ENCODE assay signal across 8 cellular contexts in the genomic region with DNA sequence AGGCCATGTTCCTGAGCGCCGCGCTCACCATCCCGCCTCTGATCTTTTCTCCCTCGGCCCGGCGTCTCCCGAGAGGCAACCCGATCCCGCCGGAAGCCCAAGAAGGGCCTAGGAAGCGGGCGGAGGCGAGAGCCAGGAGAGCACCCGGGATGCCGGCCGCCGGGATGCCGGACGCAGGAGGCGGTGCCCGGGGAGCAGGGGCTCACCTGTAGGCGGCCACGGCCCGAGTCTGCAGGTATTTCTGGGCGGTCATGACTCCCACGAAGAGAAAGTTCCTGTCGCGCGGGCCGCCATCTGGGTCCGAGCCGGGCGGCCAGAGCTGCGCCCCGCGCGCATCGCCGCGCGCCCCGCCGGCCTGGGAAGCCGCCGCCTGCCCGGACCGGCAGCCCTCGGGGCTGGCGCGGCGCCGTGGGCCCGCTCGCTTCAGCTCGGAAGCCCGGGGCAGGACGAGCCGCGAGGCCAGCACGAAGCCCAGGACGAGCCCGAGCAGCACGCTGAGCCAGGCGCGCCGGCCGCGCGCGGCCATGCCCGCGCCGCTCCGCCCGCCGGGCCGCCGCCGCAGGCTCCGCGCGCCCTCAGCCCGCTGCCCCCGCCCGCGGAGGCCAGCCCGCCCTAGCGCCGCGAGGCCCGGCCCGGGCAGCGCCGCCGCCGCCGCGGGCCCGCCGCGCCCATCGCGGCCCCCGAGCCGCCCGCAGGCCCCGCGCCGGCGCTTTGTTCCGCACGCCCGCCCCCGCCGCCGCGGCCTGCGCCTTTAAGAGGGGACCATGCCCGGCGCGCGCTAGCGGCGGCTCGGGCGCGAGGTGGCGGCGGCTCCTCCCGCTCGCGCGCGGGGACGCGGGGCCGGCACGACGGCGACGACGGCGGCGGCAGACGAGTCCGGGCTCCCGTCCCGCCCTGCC. TPM values are rescaled to one million over a fixed set of nuclear protein-coding genes. Genes with fewer than 3 reads are reported as not detected.
DNase-seq lines count a peak whose midpoint lies in the region; ATAC-seq and TF ChIP-seq lines count a peak whose summit lies in the region.

No MANE protein-coding gene starts in this region.

- H3K27me3 ChIP-seq in iPS-18a (ENCODE audit: control insufficient read depth, insufficient read depth, low read length) (peaks cover 11% of the 10 kb centered on the region), smooth muscle cell (ENCODE audit: low read depth) (no peaks in the 10 kb centered on the region)

- ATAC-seq in GM18520 (IDR thresholded peaks at IDR 0.05; ENCODE audit: unreplicated experiment), result peak; percentile 23
- peak; percentile 38 for ATAC-seq in HG03045 (IDR thresholded peaks at IDR 0.05; ENCODE audit: unreplicated experiment)

- H3K79me2 ChIP-seq in OCI-LY7 (ENCODE audit: insufficient read depth, low read depth, low read length), result no peaks in the 10 kb centered on the region
- peaks cover 74% of the 10 kb centered on the region for H3K79me2 ChIP-seq in smooth muscle cell (ENCODE audit: low read depth)

- CTCF ChIA-PET in OCI-LY7 (lab: Charles Lee; ENCODE audit: unreplicated experiment), result no interaction called here

- H3K4me1 ChIP-seq in OCI-LY7 (ENCODE audit: insufficient read depth, low read length, poor library complexity, severe bottlenecking) (peaks cover 19% of the 10 kb centered on the region), iPS-18a (ENCODE audit: control insufficient read depth, low read depth, low read length) (peaks cover 20% of the 10 kb centered on the region), smooth muscle cell (ENCODE audit: low read depth) (peaks cover 38% of the 10 kb centered on the region)

- H2AFZ ChIP-seq in OCI-LY7 (ENCODE audit: low read length) (peak overlapping the region; percentile 66; the same call in 1 of the 2 replicates), smooth muscle cell (ENCODE audit: low read depth) (no peak overlapping the region)

- in situ Hi-C loops in astrocyte of the cerebellum (cut with HindIII; ENCODE audit: low sequenced_read_pairs), result loop anchor here (5.0 kb wide), 1 partner anchor 59 kb away; no protein-coding TSS in a partner anchor

- BruUV-seq in OCI-LY7 (replicated peaks; lab: Mats Ljungman, UMichigan), result no TSS peak

- H4K20me1 ChIP-seq in OCI-LY7 (ENCODE audit: insufficient read depth, low read length), result peaks cover 9% of the 10 kb centered on the region
- H4K20me1 ChIP-seq in smooth muscle cell (ENCODE audit: low read depth), result peaks cover 48% of the 10 kb centered on the region

- intact Hi-C loops in OCI-LY7 (cut with micrococcal nuclease; ENCODE audit: unreplicated experiment), result no loop called here

- H3K9me2 ChIP-seq in OCI-LY7 (ENCODE audit: insufficient read depth, low read length), result no peaks in the 10 kb centered on the region

- peaks cover 33% of the 10 kb centered on the region for H3F3A ChIP-seq in smooth muscle cell (ENCODE audit: low read depth)

- TF ChIP-seq CTCF in OCI-LY7 (conservative IDR thresholded peaks at IDR 0.05; ENCODE audit: low read length) (no peak), astrocyte of the cerebellum (IDR thresholded peaks at IDR 0.05; ENCODE audit: low read depth, low read length, missing control alignments) (no peak), smooth muscle cell (IDR thresholded peaks at IDR 0.05; ENCODE audit: borderline replicate concordance, insufficient read depth, poor library complexity, severe bottlenecking) (no peak)

- H3K4me3 ChIP-seq in OCI-LY7 (ENCODE audit: low read depth, low read length, poor library complexity, severe bottlenecking), result peak overlapping the region; percentile 71
- peak overlapping the region; percentile 89 for H3K4me3 ChIP-seq in astrocyte of the cerebellum (ENCODE audit: low read depth, low read length)
- H3K4me3 ChIP-seq in iPS-18a (ENCODE audit: low read length), result peak overlapping the region; percentile 77
- H3K4me3 ChIP-seq in smooth muscle cell, result peak overlapping the region; percentile 79

- H3K9ac ChIP-seq in iPS-18a (ENCODE audit: low read length), result peak overlapping the region; percentile 69
- H3K9ac ChIP-seq in smooth muscle cell (ENCODE audit: low read depth), result peak overlapping the region; percentile 73

- H3K4me2 ChIP-seq in OCI-LY7 (ENCODE audit: low read length), result peak overlapping the region; percentile 72
- H3K4me2 ChIP-seq in smooth muscle cell, result peak overlapping the region; percentile 88

- WGBS in smooth muscle cell (ENCODE audit: low lambda C conversion rate), result under 1% methylated on average over 66 of the region's 149 CpGs

- POLR2A ChIA-PET in OCI-LY7 (lab: Charles Lee), result interaction anchor here (0.6 to 1.4 kb wide), 5 partner anchors 9 to 166 kb away, joined by 3 to 5 read pairs (median 3); no protein-coding TSS in a partner anchor

- H3K9me3 ChIP-seq in OCI-LY7 (ENCODE audit: low read length) (no peaks in the 10 kb centered on the region), iPS-18a (ENCODE audit: control insufficient read depth, low read depth, low read length) (no peaks in the 10 kb centered on the region), smooth muscle cell (replicated peaks; ENCODE audit: low read depth) (no peaks in the 10 kb centered on the region)

- DNase-seq in AG08396 (ENCODE audit: low spot score) (peak; percentile 68), OCI-LY7 (ENCODE audit: low spot score) (no peak), astrocyte of the cerebellum (ENCODE audit: low read depth) (no peak), smooth muscle cell (lab: John Stamatoyannopoulos, UW; ENCODE audit: unreplicated experiment) (no peak), mucosa of gallbladder (ENCODE audit: low spot score) (no peak)

- H3K27ac ChIP-seq in OCI-LY7 (ENCODE audit: low read depth, low read length, poor library complexity, severe bottlenecking), result no peak overlapping the region
- H3K27ac ChIP-seq in iPS-18a (ENCODE audit: low read length), result no peak overlapping the region
- peak overlapping the region; percentile 65 for H3K27ac ChIP-seq in smooth muscle cell (ENCODE audit: low read depth)

- no peaks in the 10 kb centered on the region for H3K36me3 ChIP-seq in OCI-LY7 (ENCODE audit: insufficient read depth, low read length)
- H3K36me3 ChIP-seq in iPS-18a (ENCODE audit: control insufficient read depth, low read depth, low read length), result no peaks in the 10 kb centered on the region
- H3K36me3 ChIP-seq in smooth muscle cell (ENCODE audit: low read depth), result no peaks in the 10 kb centered on the region

RNA-seq across cellular contexts. Expression of gene CHSY1, which starts 0.7 kb away (rescaled TPM):
- 3.2 and 5.0 TPM in 2 replicates for total RNA-seq in OCI-LY7 (2014; rRNA removed; shearing (Covaris generic))
- total RNA-seq in OCI-LY7 (2022), result 11.4 and 14.3 TPM in 2 replicates
- 123 and 155 TPM in 2 replicates for total RNA-seq in smooth muscle cell
- polyA plus RNA-seq in smooth muscle cell, result 71.8 and 106 TPM in 2 replicates
- 18.8 TPM for total RNA-seq in mucosa of gallbladder

RNA-seq across cellular contexts. Expression of gene SELENOS, which starts 26.1 kb away (rescaled TPM):
- total RNA-seq in OCI-LY7 (2014; rRNA removed; shearing (Covaris generic)), result 29.1 and 31.1 TPM in 2 replicates
- total RNA-seq in OCI-LY7 (2022), result 36.1 and 36.5 TPM in 2 replicates
- 108 and 114 TPM in 2 replicates for total RNA-seq in smooth muscle cell
- 130 and 142 TPM in 2 replicates for polyA plus RNA-seq in smooth muscle cell
- 74.7 TPM for total RNA-seq in mucosa of gallbladder

RNA-seq across cellular contexts. Expression of gene SNRPA1, which starts 43.9 kb away (rescaled TPM):
- 54.3 and 70.9 TPM in 2 replicates for total RNA-seq in OCI-LY7 (2014; rRNA removed; shearing (Covaris generic))
- 176 and 180 TPM in 2 replicates for total RNA-seq in OCI-LY7 (2022)
- total RNA-seq in smooth muscle cell, result 24.0 and 47.1 TPM in 2 replicates
- polyA plus RNA-seq in smooth muscle cell, result 96.9 and 99.0 TPM in 2 replicates
- total RNA-seq in mucosa of gallbladder, result 33.2 TPM
